In the genomic region with DNA sequence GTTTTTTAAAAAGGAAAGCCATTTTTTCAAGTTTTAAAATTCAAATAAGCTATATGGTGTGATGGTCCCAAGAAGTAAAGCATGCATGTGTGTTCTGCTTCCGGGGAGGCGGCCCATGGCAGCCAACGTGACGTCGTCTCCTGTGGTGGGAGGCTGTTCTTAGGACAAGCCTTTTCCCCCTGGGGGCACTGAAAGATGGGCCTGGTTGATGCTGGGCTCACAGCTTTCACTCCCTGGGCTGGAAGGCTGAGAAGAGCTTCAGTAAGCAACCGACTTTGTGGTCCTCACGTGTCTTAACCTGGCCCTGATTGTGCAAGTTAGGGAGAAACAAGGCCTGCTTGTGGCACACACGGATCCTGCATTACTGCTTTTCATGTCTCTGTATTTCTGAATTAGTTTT, we compare ENCODE assay signal across 17 cellular contexts.
"Had no signal": no experiment of that assay in that cellular context is flagged by ENCODE, and none has a peak within 500 bp of the region (broad histone marks: within the 10 kb centered on the region; RNA-seq: fewer than 3 reads in every experiment).

No MANE protein-coding gene starts in this region.

- DNase-seq: activated CD4-positive, alpha-beta T cell treated with anti-CD3 and anti-CD28 coated beads, Interleukin-2, amount 10 ng/mL, durations not matched to agents 7 days and 5 days; activated CD8-positive, alpha-beta T cell treated with anti-CD3 and anti-CD28 coated beads, Interleukin-2, amount 10 ng/mL, durations not matched to agents 7 days and 5 days; activated naive CD4-positive, alpha-beta T cell treated with anti-CD3 and anti-CD28 coated beads, Interleukin-2, amount 50 U/mL, for 16 hours; activated T-cell treated with anti-CD3 and anti-CD28 coated beads, Interleukin-2, amount 50 U/mL, for 24 hours; cerebellar nuclear complex; cortex of kidney; foreskin fibroblast; glutamatergic neuron; kidney; left lung; naive thymus-derived CD4-positive, alpha-beta T cell; pancreas; sigmoid colon; stimulated activated CD4-positive, alpha-beta T cell treated with anti-CD3 and anti-CD28 coated beads, Interleukin-4, amount 100 ng/mL, for 4 hours; T1000 had no signal

- H3K4me3 ChIP-seq: left lung, pancreas, sigmoid colon, tibial nerve had no signal

- H3K9me3 ChIP-seq: left lung, pancreas, sigmoid colon, tibial nerve had no signal

- ATAC-seq: activated CD8-positive, alpha-beta T cell treated with anti-CD3 and anti-CD28 coated beads, Interleukin-2, amount 10 ng/mL, durations not matched to agents 7 days and 5 days; left lung; naive thymus-derived CD4-positive, alpha-beta T cell; pancreas; stimulated activated memory B cell treated with anti-CD40 and anti-IgM and Interleukin-4, amounts not matched to agents 10 μg/mL and 1 μg/mL and 100 μg/mL, for 72 hours had no signal

- H3K27me3 ChIP-seq: left lung, pancreas, sigmoid colon, tibial nerve had no signal

- H3K27ac ChIP-seq: left lung had no signal

- H3K36me3 ChIP-seq: left lung, pancreas, sigmoid colon, tibial nerve had no signal
